ENCODE assay signal across 9 cellular contexts in the genomic region with DNA sequence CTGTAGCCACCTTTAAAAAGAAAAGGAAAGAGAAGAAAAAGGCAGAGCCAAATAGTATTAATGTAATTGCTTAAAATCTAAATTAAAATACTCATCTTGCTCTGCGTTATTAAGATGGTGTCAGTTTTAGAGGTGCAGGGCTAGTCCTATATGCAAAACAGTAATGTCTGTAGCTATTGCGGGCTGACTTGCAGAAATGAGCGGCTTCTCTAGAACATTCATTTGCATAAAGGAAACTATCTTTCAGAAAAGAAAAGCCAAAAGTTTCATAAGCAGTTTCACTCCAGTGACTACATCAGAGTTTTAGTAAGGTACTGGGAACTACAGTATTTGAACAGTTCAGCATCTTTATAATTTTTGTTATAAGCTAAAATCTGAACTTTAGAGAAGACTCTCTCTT. TPM values are rescaled to one million over a fixed set of nuclear protein-coding genes. Genes with fewer than 3 reads are reported as not detected.
DNase-seq lines count a peak whose midpoint lies in the region; ATAC-seq and TF ChIP-seq lines count a peak whose summit lies in the region.
"Had no signal": no experiment of that assay in that cellular context is flagged by ENCODE, and none has a peak within 500 bp of the region (broad histone marks: within the 10 kb centered on the region; RNA-seq: fewer than 3 reads in every experiment).

No MANE protein-coding gene starts in this region.

- no peaks in the 10 kb centered on the region for H3K9me3 Mint-ChIP-seq in CD4-positive, alpha-beta T cell

- no peaks in the 10 kb centered on the region for H3K27me3 ChIP-seq in CD4-positive, alpha-beta T cell (ENCODE audit: control insufficient read depth, insufficient read depth, low read length)

- DNase-seq in CD4-positive, alpha-beta T cell = peak in 1 of 10 experiments; percentile 15
- no peak for DNase-seq in SK-N-MC (ENCODE audit: low read depth, low spot score)
- DNase-seq in nucleus accumbens (lab: John Stamatoyannopoulos, UW) = no peak
- DNase-seq in effector CD8-positive, alpha-beta T cell (lab: John Stamatoyannopoulos, UW) = no peak
- no peak for DNase-seq in left cardiac atrium
- no peak for DNase-seq in NCI-H2029 (lab: John Stamatoyannopoulos, UW)
- DNase-seq: left colon had no signal

- POLR2A ChIA-PET in CD4-positive, alpha-beta T cell (lab: Charles Lee) = interaction anchor here (0.7 to 1.6 kb wide), 5 partner anchors 269 to 389 kb away, joined by 3 to 6 read pairs (median 3); a partner anchor contains a TSS

- no peaks in the 10 kb centered on the region for H3K9me3 ChIP-seq in CD4-positive, alpha-beta T cell (ENCODE audit: control insufficient read depth, low read length)
- H3K9me3 ChIP-seq in SK-N-MC (ENCODE audit: low read depth, low read length) = no peaks in the 10 kb centered on the region

- H3K4me1 Mint-ChIP-seq in CD4-positive, alpha-beta T cell (ENCODE audit: low read depth) = no peaks in the 10 kb centered on the region

- H3K27ac ChIP-seq in CD4-positive, alpha-beta T cell (ENCODE audit: low read depth, low read length) = no peak overlapping the region
- H3K27ac ChIP-seq in SK-N-MC = peak overlapping the region; percentile 16; the same call in 1 of the 2 replicates

- peak overlapping the region; percentile 40 for H3K4me3 ChIP-seq in SK-N-MC

- H3K27me3 Mint-ChIP-seq in CD4-positive, alpha-beta T cell = no peaks in the 10 kb centered on the region

- H3K9ac ChIP-seq in SK-N-MC (ENCODE audit: insufficient read length) = no peak overlapping the region

- no peak overlapping the region for H3K27ac Mint-ChIP-seq in CD4-positive, alpha-beta T cell

- H3K4me3 Mint-ChIP-seq in CD4-positive, alpha-beta T cell = peak overlapping the region; percentile 73

- H3K36me3 ChIP-seq in SK-N-MC (ENCODE audit: insufficient read depth, low read length) = peaks cover 4% of the 10 kb centered on the region; the same call in 1 of the 2 replicates

- TF ChIP-seq CTCF in CD4-positive, alpha-beta T cell (IDR thresholded peaks at IDR 0.05) = no peak

- H3K36me3 Mint-ChIP-seq in CD4-positive, alpha-beta T cell (ENCODE audit: low read depth) = no peaks in the 10 kb centered on the region

- CTCF ChIA-PET in CD4-positive, alpha-beta T cell (lab: Charles Lee) = interaction anchor here (1.2 kb wide), 1 partner anchor 9 kb away, joined by 4 read pairs; no protein-coding TSS in a partner anchor

- intact Hi-C loops in CD4-positive, alpha-beta T cell (cut with DNase I, micrococcal nuclease) = loop anchor here in 1 of 2 experiments (5.0 to 10.0 kb wide), 2 partner anchors 305 to 687 kb away; a partner anchor contains a TSS
- intact Hi-C loops in left cardiac atrium (cut with DNase I) = loop anchor here in 1 of 2 donors (10.0 kb wide), 1 partner anchor 253 kb away; no protein-coding TSS in a partner anchor

- peak; percentile 85 for ATAC-seq in CD4-positive, alpha-beta T cell (ENCODE audit: poor library complexity)
- ATAC-seq in GM19025 (IDR thresholded peaks at IDR 0.05; ENCODE audit: low read depth, unreplicated experiment) (peak; percentile 98), HG02885 (IDR thresholded peaks at IDR 0.05; ENCODE audit: poor library complexity, unreplicated experiment) (peak; percentile 99), left cardiac atrium (no peak)
- ATAC-seq: left colon had no signal

RNA-seq across cellular contexts. Expression of a gene that starts 6.0 kb away (rescaled TPM):
- total RNA-seq in CD4-positive, alpha-beta T cell = 10 to 100 TPM in 1 of 2 experiments, 1 to 10 TPM in 1; 9.7 to 11.5 TPM
- total RNA-seq in left cardiac atrium = 10 to 100 TPM in 1 of 2 donors, 1 to 10 TPM in 1; 9.8 to 10.6 TPM

Comparison
In these comparisons a context has a peak if more than half of its experiments do, and no peak if none do; other contexts are left out.
1. ATAC-seq: peak in CD4-positive, alpha-beta T cell (single experiment), GM19025 (single experiment) and HG02885 (single experiment); none in left cardiac atrium (0 of 2).